ENCODE assay signal across 9 cellular contexts in genomic region chr20:32893878-32894483, GRCh38. TPM values are rescaled to one million over a fixed set of nuclear protein-coding genes. Genes with fewer than 3 reads are reported as not detected.
DNase-seq lines count a peak whose midpoint lies in the region; ATAC-seq and TF ChIP-seq lines count a peak whose summit lies in the region.
"Had no signal": no experiment of that assay in that cellular context is flagged by ENCODE, and none has a peak within 500 bp of the region (broad histone marks: within the 10 kb centered on the region; RNA-seq: fewer than 3 reads in every experiment).

No MANE protein-coding gene starts in this region.

- H2AFZ ChIP-seq in Loucy (ENCODE audit: low read length) (no peak overlapping the region), smooth muscle cell (ENCODE audit: low read depth) (no peak overlapping the region)

- H3K27ac Mint-ChIP-seq in activated T-cell treated with anti-CD3 and anti-CD28 coated beads, Interleukin-2, amount 50 U/mL, for 72 hours = no peak overlapping the region
- no peak overlapping the region for H3K27ac Mint-ChIP-seq in endothelial cell (ENCODE audit: unreplicated experiment)

- H3F3A ChIP-seq in Loucy (ENCODE audit: low read depth) (no peaks in the 10 kb centered on the region), smooth muscle cell (ENCODE audit: low read depth) (no peaks in the 10 kb centered on the region)

- H3K27ac ChIP-seq in smooth muscle cell (ENCODE audit: low read depth) (no peak overlapping the region), esophagus squamous epithelium (no peak overlapping the region)
- H3K27ac ChIP-seq: skin epidermis had no signal

- H3K9me2 ChIP-seq in Loucy (replicated peaks; ENCODE audit: low read depth, low read length) = no peaks in the 10 kb centered on the region

- no peaks in the 10 kb centered on the region for H3K4me1 Mint-ChIP-seq in activated T-cell treated with anti-CD3 and anti-CD28 coated beads, Interleukin-2, amount 50 U/mL, for 72 hours (ENCODE audit: low read depth)
- H3K4me1 Mint-ChIP-seq in activated T-cell treated with anti-CD3 and anti-CD28 coated beads, Interleukin-2, amount 50 U/mL, for 4 hours (ENCODE audit: low read depth) = no peaks in the 10 kb centered on the region
- H3K4me1 Mint-ChIP-seq in endothelial cell (ENCODE audit: unreplicated experiment) = no peaks in the 10 kb centered on the region

- 81% methylated on average over 10 of the region's 10 CpGs for WGBS in smooth muscle cell (ENCODE audit: low lambda C conversion rate)
- 70% methylated on average over 9 of the region's 10 CpGs; no CpG with 5 or more reads in 1 of the 2 donors for WGBS in esophagus squamous epithelium, 2 donors

- H3K9ac ChIP-seq in Loucy (ENCODE audit: low read depth, low read length, poor library complexity, severe bottlenecking) (no peak overlapping the region), smooth muscle cell (ENCODE audit: low read depth) (no peak overlapping the region)

- H3K9me3 ChIP-seq in Loucy (ENCODE audit: insufficient read depth, low read depth, low read length) (no peaks in the 10 kb centered on the region), smooth muscle cell (replicated peaks; ENCODE audit: low read depth) (no peaks in the 10 kb centered on the region), esophagus squamous epithelium (no peaks in the 10 kb centered on the region)

- peaks cover 22% of the 10 kb centered on the region for H3K4me1 ChIP-seq in Loucy (ENCODE audit: insufficient read depth, low read length, poor library complexity, severe bottlenecking)
- H3K4me1 ChIP-seq in smooth muscle cell (ENCODE audit: low read depth) = no peaks in the 10 kb centered on the region
- H3K4me1 ChIP-seq in esophagus squamous epithelium = peaks cover 0 to 14% (median 0%) of the 10 kb centered on the region in 3 donors

- H3K36me3 ChIP-seq in Loucy (ENCODE audit: insufficient read depth, low read length) (no peaks in the 10 kb centered on the region), smooth muscle cell (ENCODE audit: low read depth) (no peaks in the 10 kb centered on the region), esophagus squamous epithelium (no peaks in the 10 kb centered on the region)

- no peak overlapping the region for H3K4me3 Mint-ChIP-seq in activated T-cell treated with anti-CD3 and anti-CD28 coated beads, Interleukin-2, amount 50 U/mL, for 72 hours
- H3K4me3 Mint-ChIP-seq in activated T-cell treated with anti-CD3 and anti-CD28 coated beads, Interleukin-2, amount 50 U/mL, for 4 hours = no peak overlapping the region
- H3K4me3 Mint-ChIP-seq in endothelial cell (ENCODE audit: unreplicated experiment) = no peak overlapping the region

- ATAC-seq in activated T-cell treated with anti-CD3 and anti-CD28 coated beads, Interleukin-2, amount 50 U/mL, for 72 hours (replicated peaks in 1 of 2) = peak in 1 of 2 donors; percentile 41
- ATAC-seq in activated T-cell treated with anti-CD3 and anti-CD28 coated beads, Interleukin-2, amount 50 U/mL, for 4 hours = no peak
- ATAC-seq in GM18505 (IDR thresholded peaks at IDR 0.05; ENCODE audit: unreplicated experiment) (no peak), HG03354 (IDR thresholded peaks at IDR 0.05; ENCODE audit: poor library complexity, severe bottlenecking, unreplicated experiment) (no peak)

- intact Hi-C loops in esophagus squamous epithelium (cut with DNase I) = no loop called here

- TF ChIP-seq POLR2A in GM18505 (IDR thresholded peaks at IDR 0.05; ENCODE audit: borderline replicate concordance, extremely low read depth, insufficient read depth, insufficient read length) = no peak
- TF ChIP-seq POLR2A in esophagus squamous epithelium (IDR thresholded peaks at IDR 0.05) = no peak

- no peak overlapping the region for H3K4me3 ChIP-seq in Loucy (ENCODE audit: low read length, poor library complexity, severe bottlenecking)
- H3K4me3 ChIP-seq in smooth muscle cell = no peak overlapping the region
- H3K4me3 ChIP-seq in esophagus squamous epithelium = no peak overlapping the region
- H3K4me3 ChIP-seq: skin epidermis had no signal

- H4K20me1 ChIP-seq in Loucy (ENCODE audit: insufficient read depth, low read length, poor library complexity, severe bottlenecking) = no peaks in the 10 kb centered on the region
- no peaks in the 10 kb centered on the region for H4K20me1 ChIP-seq in smooth muscle cell (ENCODE audit: low read depth)

- H3K36me3 Mint-ChIP-seq in activated T-cell treated with anti-CD3 and anti-CD28 coated beads, Interleukin-2, amount 50 U/mL, for 72 hours (ENCODE audit: insufficient read depth in 2 of 2) = no peaks in the 10 kb centered on the region
- peaks cover 2% of the 10 kb centered on the region for H3K36me3 Mint-ChIP-seq in activated T-cell treated with anti-CD3 and anti-CD28 coated beads, Interleukin-2, amount 50 U/mL, for 4 hours (ENCODE audit: insufficient read depth)
- no peaks in the 10 kb centered on the region for H3K36me3 Mint-ChIP-seq in endothelial cell (ENCODE audit: low read depth, unreplicated experiment)

- H3K4me2 ChIP-seq in Loucy (ENCODE audit: low read depth, low read length, poor library complexity, severe bottlenecking) (no peak overlapping the region), smooth muscle cell (no peak overlapping the region)

- H3K27me3 Mint-ChIP-seq in activated T-cell treated with anti-CD3 and anti-CD28 coated beads, Interleukin-2, amount 50 U/mL, for 72 hours (ENCODE audit: low read depth) = no peaks in the 10 kb centered on the region
- no peaks in the 10 kb centered on the region for H3K27me3 Mint-ChIP-seq in activated T-cell treated with anti-CD3 and anti-CD28 coated beads, Interleukin-2, amount 50 U/mL, for 4 hours (ENCODE audit: low read depth)
- H3K27me3 Mint-ChIP-seq in endothelial cell (ENCODE audit: unreplicated experiment) = peaks cover 2% of the 10 kb centered on the region

- peak; percentile 75 for TF ChIP-seq CTCF in Loucy (conservative IDR thresholded peaks at IDR 0.05; ENCODE audit: low read length)
- peak; percentile 65 for TF ChIP-seq CTCF in endothelial cell (IDR thresholded peaks at IDR 0.05; ENCODE audit: unreplicated experiment)
- TF ChIP-seq CTCF in smooth muscle cell (IDR thresholded peaks at IDR 0.05; ENCODE audit: borderline replicate concordance, insufficient read depth, poor library complexity, severe bottlenecking) = peak; percentile 27
- peak in 3 of 6 experiments; percentile 18 to 52 (median 32) for TF ChIP-seq CTCF in esophagus squamous epithelium (IDR thresholded peaks at IDR 0.05)

- H3K79me2 ChIP-seq in Loucy (ENCODE audit: insufficient read depth, low read length) (no peaks in the 10 kb centered on the region), smooth muscle cell (ENCODE audit: low read depth) (no peaks in the 10 kb centered on the region)

- DNase-seq in activated T-cell treated with anti-CD3 and anti-CD28 coated beads, Interleukin-2, amount 50 U/mL, for 72 hours = peak; percentile 11 to 29
- DNase-seq in activated T-cell treated with anti-CD3 and anti-CD28 coated beads, Interleukin-2, amount 50 U/mL, for 4 hours = no peak
- DNase-seq in endothelial cell (ENCODE audit: low spot score) (peak; percentile 52), smooth muscle cell (lab: John Stamatoyannopoulos, UW; ENCODE audit: unreplicated experiment) (no peak), esophagus squamous epithelium (lab: John Stamatoyannopoulos, UW) (no peak)

- H3K27me3 ChIP-seq in Loucy (ENCODE audit: insufficient read depth, low read length, poor library complexity, severe bottlenecking) (no peaks in the 10 kb centered on the region), smooth muscle cell (ENCODE audit: low read depth) (no peaks in the 10 kb centered on the region), esophagus squamous epithelium (no peaks in the 10 kb centered on the region)

- no peaks in the 10 kb centered on the region for H3K9me3 Mint-ChIP-seq in activated T-cell treated with anti-CD3 and anti-CD28 coated beads, Interleukin-2, amount 50 U/mL, for 72 hours
- H3K9me3 Mint-ChIP-seq in activated T-cell treated with anti-CD3 and anti-CD28 coated beads, Interleukin-2, amount 50 U/mL, for 4 hours = no peaks in the 10 kb centered on the region
- H3K9me3 Mint-ChIP-seq in endothelial cell (ENCODE audit: unreplicated experiment) = no peaks in the 10 kb centered on the region

RNA-seq across cellular contexts. Expression of gene EFCAB8, which starts 35.3 kb away (rescaled TPM):
- total RNA-seq in activated T-cell treated with anti-CD3 and anti-CD28 coated beads, Interleukin-2, amount 50 U/mL, for 72 hours = 1 to 10 TPM; 1.7 to 2.7 TPM
- under 1 TPM; 0.25 to 0.40 (median 0.38) TPM for total RNA-seq in activated T-cell treated with anti-CD3 and anti-CD28 coated beads, Interleukin-2, amount 50 U/mL, for 4 hours
- total RNA-seq in endothelial cell (ENCODE audit: unreplicated experiment) (1.1 TPM), smooth muscle cell (1.7 TPM in 1 of 2 replicates, not detected in the other), esophagus squamous epithelium (under 1 TPM in 1 of 4 donors, not detected in 3; 0.38 TPM)
- polyA plus RNA-seq in smooth muscle cell = 0.25 and 0.58 TPM in 2 replicates

Comparison
In these comparisons a context has a peak if more than half of its experiments do, and no peak if none do; other contexts are left out.
1. DNase-seq: peak in activated T-cell treated with anti-CD3 and anti-CD28 coated beads, Interleukin-2, amount 50 U/mL, for 72 hours (2 of 2) and endothelial cell (single experiment); none in activated T-cell treated with anti-CD3 and anti-CD28 coated beads, Interleukin-2, amount 50 U/mL, for 4 hours (single experiment), smooth muscle cell (single experiment) and esophagus squamous epithelium (single experiment).